In genomic region chr6:154914288-154914687, GRCh38 we compare ENCODE assay signal across 15 cellular contexts.
A peak's percentile ranks its signal among the peaks of the same experiment; 100 is the strongest.
DNase-seq lines count a peak whose midpoint lies in the region; TF ChIP-seq lines count a peak whose summit lies in the region.
"Had no signal": no experiment of that assay in that cellular context is flagged by ENCODE, and none has a peak within 500 bp of the region (broad histone marks: within the 10 kb centered on the region; RNA-seq: fewer than 3 reads in every experiment).

No MANE protein-coding gene starts in this region.

- DNase-seq in activated T-cell treated with anti-CD3 and anti-CD28 coated beads, Interleukin-2, amount 50 U/mL, for 24 hours = no peak
- DNase-seq in activated T-cell treated with anti-CD3 and anti-CD28 coated beads, Interleukin-2, amount 50 U/mL, for 48 hours = no peak
- peak; percentile 49 for DNase-seq in M059J (ENCODE audit: low read depth)
- no peak for DNase-seq in endothelial cell (ENCODE audit: low spot score)
- DNase-seq in progenitor cell of endocrine pancreas (ENCODE audit: low spot score, unreplicated experiment) = no peak
- no peak for DNase-seq in NCI-H1694 (lab: John Stamatoyannopoulos, UW)
- DNase-seq in iPS-NIHi7 (ENCODE audit: extremely low spot score) = no peak
- DNase-seq: EL, H7, Karpas-422, NCI-H187, NCI-H446, NCI-H526, Right ventricle myocardium superior had no signal

- TF ChIP-seq CTCF in endothelial cell (IDR thresholded peaks at IDR 0.05; ENCODE audit: unreplicated experiment) (no peak), progenitor cell of endocrine pancreas (IDR thresholded peaks at IDR 0.05; ENCODE audit: unreplicated experiment) (no peak)

- no peak overlapping the region for H3K4me3 Mint-ChIP-seq in activated T-cell treated with anti-CD3 and anti-CD28 coated beads, Interleukin-2, amount 50 U/mL, for 24 hours
- H3K4me3 Mint-ChIP-seq in endothelial cell (ENCODE audit: unreplicated experiment) = no peak overlapping the region
- no peak overlapping the region for H3K4me3 Mint-ChIP-seq in progenitor cell of endocrine pancreas (ENCODE audit: low read depth)
- H3K4me3 Mint-ChIP-seq: B cell had no signal

- peak overlapping the region; percentile 10 for H3K27ac Mint-ChIP-seq in activated T-cell treated with anti-CD3 and anti-CD28 coated beads, Interleukin-2, amount 50 U/mL, for 24 hours
- peak overlapping the region; percentile 59 for H3K27ac Mint-ChIP-seq in endothelial cell (ENCODE audit: unreplicated experiment)
- H3K27ac Mint-ChIP-seq in progenitor cell of endocrine pancreas = peak overlapping the region; percentile 4
- H3K27ac Mint-ChIP-seq: B cell had no signal

- no peaks in the 10 kb centered on the region for H3K9me3 Mint-ChIP-seq in activated T-cell treated with anti-CD3 and anti-CD28 coated beads, Interleukin-2, amount 50 U/mL, for 24 hours
- H3K9me3 Mint-ChIP-seq in endothelial cell (ENCODE audit: unreplicated experiment) = no peaks in the 10 kb centered on the region
- H3K9me3 Mint-ChIP-seq in progenitor cell of endocrine pancreas (ENCODE audit: low read depth) = no peaks in the 10 kb centered on the region

- H3K36me3 Mint-ChIP-seq in activated T-cell treated with anti-CD3 and anti-CD28 coated beads, Interleukin-2, amount 50 U/mL, for 24 hours (ENCODE audit: low read depth) = no peaks in the 10 kb centered on the region
- no peaks in the 10 kb centered on the region for H3K36me3 Mint-ChIP-seq in endothelial cell (ENCODE audit: low read depth, unreplicated experiment)
- H3K36me3 Mint-ChIP-seq in progenitor cell of endocrine pancreas (ENCODE audit: insufficient read depth) = no peaks in the 10 kb centered on the region

- H3K27me3 Mint-ChIP-seq in activated T-cell treated with anti-CD3 and anti-CD28 coated beads, Interleukin-2, amount 50 U/mL, for 24 hours = no peaks in the 10 kb centered on the region
- H3K27me3 Mint-ChIP-seq in endothelial cell (ENCODE audit: unreplicated experiment) (peaks cover 7% of the 10 kb centered on the region), progenitor cell of endocrine pancreas (no peaks in the 10 kb centered on the region)
- H3K27me3 Mint-ChIP-seq: B cell had no signal

- peaks cover 14% of the 10 kb centered on the region for H3K4me1 Mint-ChIP-seq in activated T-cell treated with anti-CD3 and anti-CD28 coated beads, Interleukin-2, amount 50 U/mL, for 24 hours (ENCODE audit: low read depth)
- H3K4me1 Mint-ChIP-seq in endothelial cell (ENCODE audit: unreplicated experiment) (peaks cover 6% of the 10 kb centered on the region), progenitor cell of endocrine pancreas (ENCODE audit: low read depth) (peaks cover 3% of the 10 kb centered on the region)
- H3K4me1 Mint-ChIP-seq: B cell had no signal

Comparison
In these comparisons a context has a peak if more than half of its experiments do, and no peak if none do; other contexts are left out.
1. H3K27ac Mint-ChIP-seq: peak in every context shown above with its lines; median percentile 59 in endothelial cell; 10 in activated T-cell treated with anti-CD3 and anti-CD28 coated beads, Interleukin-2, amount 50 U/mL, for 24 hours; 4 in progenitor cell of endocrine pancreas.